Comparison of ENCODE assay signal across 8 cellular contexts in genomic region chr5:119355636-119356383, GRCh38. TPM values are rescaled to one million over a fixed set of nuclear protein-coding genes. Genes with fewer than 3 reads are reported as not detected.
DNase-seq lines count a peak whose midpoint lies in the region; ATAC-seq and TF ChIP-seq lines count a peak whose summit lies in the region.

TNFAIP8 (plus strand) TSS chr5:119356019; CDS start chr5:119356091, 72 bp downstream.

- H3K4me3 Mint-ChIP-seq in immature natural killer cell = peak within 1 kb of the TSS; percentile 82 to 94 (median 84)

- CTCF ChIA-PET in AG04449 (lab: Yijun Ruan, JAX) = interaction anchor here (1.1 to 3.0 kb wide), 7 partner anchors 9 to 368 kb away, joined by 3 to 29 read pairs (median 4); partner anchors contain the start of gene DTWD2

- H3K27ac ChIP-seq in smooth muscle cell (ENCODE audit: low read depth) = peak within 1 kb of the TSS; percentile 87

- H4K20me1 ChIP-seq in smooth muscle cell (ENCODE audit: low read depth) = peaks cover 56% of the 10 kb centered on the region

- ATAC-seq in HG03378 (IDR thresholded peaks at IDR 0.05; ENCODE audit: unreplicated experiment) = peak; percentile 24

- H3K9me3 Mint-ChIP-seq in immature natural killer cell = no peaks in the 10 kb centered on the region

- DNase-seq in AG04449 (ENCODE audit: low read depth, low spot score) (no peak), GM19238 (ENCODE audit: insufficient read length, low spot score) (peak; percentile 42), T1000 (lab: John Stamatoyannopoulos, UW) (peak; percentile 33), T47D (ENCODE audit: low read depth in 1 of 2, low spot score in 1 of 2) (peak; percentile 45 to 46), immature natural killer cell (peak in 1 of 3 donors; percentile 24), smooth muscle cell (lab: John Stamatoyannopoulos, UW; ENCODE audit: unreplicated experiment) (peak; percentile 32), NK-92 (lab: John Stamatoyannopoulos, UW; ENCODE audit: unreplicated experiment) (no peak)

- peak within 1 kb of the TSS; percentile 69 for H3K9ac ChIP-seq in smooth muscle cell (ENCODE audit: low read depth)

- H3K4me1 ChIP-seq in smooth muscle cell (ENCODE audit: low read depth) = peaks cover 12% of the 10 kb centered on the region

- H3K4me3 ChIP-seq in AG04449 (ENCODE audit: low read depth, low read length) (peak within 1 kb of the TSS; percentile 69), smooth muscle cell (peak within 1 kb of the TSS; percentile 65)

- H3K4me1 Mint-ChIP-seq in immature natural killer cell = peaks cover 89 to 94% of the 10 kb centered on the region in 2 donors

- WGBS in smooth muscle cell (ENCODE audit: low lambda C conversion rate) = under 1% methylated on average over 55 of the region's 55 CpGs

- no peaks in the 10 kb centered on the region for H3K9me3 ChIP-seq in smooth muscle cell (replicated peaks; ENCODE audit: low read depth)

- no peaks in the 10 kb centered on the region for H3K36me3 ChIP-seq in smooth muscle cell (ENCODE audit: low read depth)

- TF ChIP-seq CTCF in AG04449 (IDR thresholded peaks at IDR 0.05; ENCODE audit: insufficient read depth, low read length, missing control alignments) = no peak
- no peak for TF ChIP-seq CTCF in smooth muscle cell (IDR thresholded peaks at IDR 0.05; ENCODE audit: borderline replicate concordance, insufficient read depth, poor library complexity, severe bottlenecking)

- H3K27me3 ChIP-seq in smooth muscle cell (ENCODE audit: low read depth) = no peaks in the 10 kb centered on the region

- peaks cover 0 to 2% (median 0%) of the 10 kb centered on the region in 3 donors for H3K27me3 Mint-ChIP-seq in immature natural killer cell (ENCODE audit: low read depth in 3 of 3)

- H3F3A ChIP-seq in smooth muscle cell (ENCODE audit: low read depth) = no peaks in the 10 kb centered on the region

- POLR2A ChIA-PET in AG04449 (lab: Yijun Ruan, JAX) = interaction anchor here (0.5 to 1.5 kb wide), 2 partner anchors 43 to 88 kb away, joined by 3 to 6 read pairs; no protein-coding TSS in a partner anchor

- no peaks in the 10 kb centered on the region for H3K36me3 Mint-ChIP-seq in immature natural killer cell

- H3K4me2 ChIP-seq in smooth muscle cell = peak within 1 kb of the TSS; percentile 89

- peaks cover 60% of the 10 kb centered on the region for H3K79me2 ChIP-seq in smooth muscle cell (ENCODE audit: low read depth)

- in situ Hi-C loops in T47D (cut with HindIII; ENCODE audit: low pct_unique_long_range_greater_than_20kb, low sequenced_read_pairs) = no loop called here

- peak within 1 kb of the TSS; percentile 30 to 85 (median 54) for H3K27ac Mint-ChIP-seq in immature natural killer cell

- H2AFZ ChIP-seq in smooth muscle cell (ENCODE audit: low read depth) = peak within 1 kb of the TSS; percentile 63

RNA-seq across cellular contexts. Expression of gene TNFAIP8, which starts in this region (rescaled TPM):
- 100 to 1,000 TPM in 2 of 3 donors, 10 to 100 TPM in 1; 99.7 to 162 (median 132) TPM for polyA plus RNA-seq in immature natural killer cell
- total RNA-seq in smooth muscle cell = 81.2 and 85.1 TPM in 2 replicates
- polyA plus RNA-seq in smooth muscle cell = 15.7 and 34.2 TPM in 2 replicates

Comparison
In these comparisons a context has a peak if more than half of its experiments do, and no peak if none do; other contexts are left out.
1. DNase-seq: peak in GM19238 (single experiment), T1000 (single experiment), T47D (2 of 2) and smooth muscle cell (single experiment); none in AG04449 (single experiment) and NK-92 (single experiment).